In the genomic region with DNA sequence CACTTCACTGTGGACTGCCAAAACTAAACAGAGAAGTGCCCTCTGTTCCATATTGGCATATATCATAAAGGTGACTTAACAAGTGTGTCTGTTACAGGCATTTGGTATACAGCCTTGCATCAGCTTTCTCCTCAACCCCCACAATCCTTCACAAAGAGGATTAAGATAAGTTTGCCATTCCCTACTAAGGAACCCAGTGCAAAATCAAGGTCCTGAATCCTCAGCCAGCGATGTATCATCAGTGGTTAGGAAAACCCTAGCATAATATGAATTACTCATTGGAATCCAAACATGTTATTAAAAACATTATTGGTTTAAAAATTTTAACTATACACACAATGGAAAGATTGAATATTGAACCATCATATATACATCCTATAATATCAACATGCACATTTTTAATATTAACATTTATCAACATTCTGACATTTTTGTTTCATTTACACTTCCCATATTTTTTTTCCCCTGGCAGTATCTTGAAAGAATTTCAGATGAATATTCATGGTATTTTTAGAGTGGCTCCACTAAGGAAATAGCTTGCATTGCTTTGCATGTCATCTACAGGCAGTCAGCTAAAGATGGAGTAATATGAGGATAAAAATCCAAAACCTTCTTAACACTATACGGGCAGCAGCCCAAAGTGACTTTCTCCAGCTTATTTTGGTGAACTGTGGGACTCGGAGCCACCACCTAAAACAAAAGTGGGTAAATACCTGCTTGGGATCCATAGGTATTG, we compare ENCODE assay signal across 20 cellular contexts.
DNase-seq lines count a peak whose midpoint lies in the region; ATAC-seq, FAIRE-seq and TF ChIP-seq lines count a peak whose summit lies in the region.
"Had no signal": no experiment of that assay in that cellular context is flagged by ENCODE, and none has a peak within 500 bp of the region (broad histone marks: within the 10 kb centered on the region; RNA-seq: fewer than 3 reads in every experiment).

No MANE protein-coding gene starts in this region.

- H3K4me1 ChIP-seq in pancreas (no peaks in the 10 kb centered on the region), small intestine (ENCODE audit: control insufficient read depth in 2 of 2, insufficient read depth in 1 of 2, low read depth in 1 of 2, low read length in 1 of 2) (no peaks in the 10 kb centered on the region)
- H3K4me1 ChIP-seq: BLaER1 treated with 17β-estradiol and CSF1 and Interleukin-3, amounts not matched to agents 10 nM and 100 nM had no signal

- CTCF ChIA-PET in BJ (lab: Yijun Ruan, JAX), result interaction anchor here (1.6 kb wide), 1 partner anchor 247 kb away, joined by 4 read pairs; no protein-coding TSS in a partner anchor

- H3K36me3 ChIP-seq in BJ (ENCODE audit: control insufficient read depth, insufficient read depth, low read length), result no peaks in the 10 kb centered on the region
- no peaks in the 10 kb centered on the region for H3K36me3 ChIP-seq in pancreas
- H3K36me3 ChIP-seq in small intestine (ENCODE audit: control insufficient read depth in 2 of 2, insufficient read depth in 2 of 2, low read length in 2 of 2), result no peaks in the 10 kb centered on the region
- H3K36me3 ChIP-seq: BLaER1 treated with 17β-estradiol and CSF1 and Interleukin-3, amounts not matched to agents 10 nM and 100 nM had no signal

- H3K4me3 ChIP-seq in BJ (ENCODE audit: low read depth, low read length) (no peak overlapping the region), LNCaP clone FGC (ENCODE audit: low read depth, low read length) (no peak overlapping the region), pancreas (no peak overlapping the region), small intestine (ENCODE audit: low read depth in 1 of 2, low read length in 2 of 2) (no peak overlapping the region)
- H3K4me3 ChIP-seq: BLaER1 treated with 17β-estradiol and CSF1 and Interleukin-3, amounts not matched to agents 10 nM and 100 nM had no signal

- H3K27ac ChIP-seq in pancreas, result no peak overlapping the region
- H3K27ac ChIP-seq in small intestine (ENCODE audit: low read depth in 1 of 2, low read length in 1 of 2), result no peak overlapping the region
- H3K27ac ChIP-seq: BLaER1 treated with 17β-estradiol and CSF1 and Interleukin-3, amounts not matched to agents 10 nM and 100 nM had no signal

- ATAC-seq in pancreas (no peak), GM19023 (IDR thresholded peaks at IDR 0.05; ENCODE audit: unreplicated experiment) (no peak)

- FAIRE-seq in pancreas (lab: Jason Lieb, UNC) (peak; percentile 29), small intestine (lab: Jason Lieb, UNC) (no peak)
- FAIRE-seq: GM12892, H54 had no signal

- TF ChIP-seq CTCF in BJ (IDR thresholded peaks at IDR 0.05; ENCODE audit: insufficient read depth, low read depth, low read length), result no peak
- TF ChIP-seq CTCF in LNCaP clone FGC (IDR thresholded peaks at IDR 0.05; ENCODE audit: control insufficient read depth, extremely low read depth, insufficient read depth), result no peak
- no peak for TF ChIP-seq CTCF in pancreas (IDR thresholded peaks at IDR 0.05)

- no peaks in the 10 kb centered on the region for H3K27me3 ChIP-seq in BJ (ENCODE audit: control insufficient read depth, insufficient read depth, low read length)
- H3K27me3 ChIP-seq in pancreas, result no peaks in the 10 kb centered on the region
- no peaks in the 10 kb centered on the region for H3K27me3 ChIP-seq in small intestine (ENCODE audit: control insufficient read depth in 2 of 2, insufficient read depth in 2 of 2, low read length in 2 of 2)
- H3K27me3 ChIP-seq: BLaER1 treated with 17β-estradiol and CSF1 and Interleukin-3, amounts not matched to agents 10 nM and 100 nM had no signal

- DNase-seq in BJ (ENCODE audit: low read depth), result peak; percentile 0
- peak; percentile 25 for DNase-seq in LNCaP clone FGC (ENCODE audit: low read depth)
- peak; percentile 12 for DNase-seq in astrocyte of the hippocampus (ENCODE audit: low read depth, low spot score)
- DNase-seq in pancreas, result no peak
- no peak for DNase-seq in small intestine
- no peak for DNase-seq in stimulated activated CD4-positive, alpha-beta T cell treated with anti-CD3 and anti-CD28 coated beads, Interleukin-4, amount 100 ng/mL, for 4 hours
- DNase-seq in GOT3 (lab: John Stamatoyannopoulos, UW), result no peak
- DNase-seq: CD8-positive, alpha-beta memory T cell; DMS79 treated with DMSO at 0.1 percent for 48 hours; GF-D8; Kasumi-1; NCI-H187; NCI-H345; NCI-H526; OCI-M1; RPMI8226 had no signal

- H3K9me3 ChIP-seq in pancreas (no peaks in the 10 kb centered on the region), small intestine (ENCODE audit: control insufficient read depth, low read depth) (no peaks in the 10 kb centered on the region)

- intact Hi-C loops in pancreas (cut with DNase I), result no loop called here

- WGBS in pancreas, 2 donors, result 69 to 89% methylated on average over 3 of the region's 3 CpGs
- 80 to 87% (median 86%) methylated on average over 3 of the region's 3 CpGs for WGBS in small intestine, 3 donors

- POLR2A ChIA-PET in BJ (lab: Charles Lee), result no interaction called here

Comparison
In these comparisons a context has a peak if more than half of its experiments do, and no peak if none do; other contexts are left out.
1. DNase-seq: peak in BJ (single experiment), LNCaP clone FGC (single experiment) and astrocyte of the hippocampus (single experiment); none in pancreas (0 of 6), small intestine (single experiment), stimulated activated CD4-positive, alpha-beta T cell treated with anti-CD3 and anti-CD28 coated beads, Interleukin-4, amount 100 ng/mL, for 4 hours (0 of 2) and GOT3 (single experiment).